ENCODE assay signal across 1 cellular context in the genomic region with DNA sequence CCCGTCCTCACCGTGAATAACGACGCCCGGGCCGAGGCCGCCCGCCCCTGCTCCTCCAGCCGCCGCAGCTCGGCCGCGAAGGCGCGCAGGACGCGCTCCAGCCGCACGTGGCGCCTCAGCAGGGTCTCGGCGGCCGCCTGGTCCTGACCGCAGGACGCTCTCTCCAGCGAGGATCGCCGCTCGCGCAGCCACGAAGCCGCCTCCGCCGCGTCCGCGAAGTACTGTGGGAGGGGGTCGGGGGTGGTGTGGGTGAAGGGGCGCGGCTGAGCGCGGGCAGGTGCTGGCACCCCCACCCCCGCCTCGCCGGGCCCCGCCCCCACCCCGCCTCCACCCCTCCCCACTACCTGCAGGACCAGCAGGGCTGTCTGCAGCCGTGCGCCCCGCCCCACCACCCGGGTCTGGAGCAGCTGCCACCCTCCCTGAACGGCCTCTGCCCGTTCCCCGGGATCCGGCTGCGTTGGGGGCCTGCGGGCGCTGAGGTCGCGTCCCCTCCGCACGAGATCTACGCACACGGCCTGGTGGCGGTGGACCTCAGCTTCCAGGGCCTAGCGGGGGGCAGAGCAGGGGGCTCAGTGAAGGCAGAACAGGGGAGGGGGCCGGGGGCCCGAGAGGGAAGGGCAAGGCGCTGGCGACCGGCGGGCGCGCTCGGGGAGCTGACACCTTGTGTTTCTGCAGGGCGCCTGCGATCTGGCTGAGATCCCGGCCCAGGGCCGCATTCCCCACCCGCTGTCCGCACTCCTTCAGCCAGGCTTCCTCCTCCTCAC.
TF ChIP-seq lines count a peak whose summit lies in the region.

No MANE protein-coding gene starts in this region.

TF ChIP-seq in WTC11, 78 proteins besides CTCF, POLR2A, EP300 and RAD21 (continued from another document and continues in another):
- TF ChIP-seq NFYB (CRISPR knock-in tag; conservative IDR thresholded peaks at IDR 0.05; ENCODE audit: low read depth), result no peak; the same call in 1 of the 2 replicates
- TF ChIP-seq ELF4 (CRISPR knock-in tag; IDR thresholded peaks at IDR 0.05; ENCODE audit: low read depth), result peak; percentile 77; the same call in 1 of the 2 replicates
- no peak for TF ChIP-seq MXD4 (CRISPR knock-in tag; IDR thresholded peaks at IDR 0.05; ENCODE audit: borderline replicate concordance)
- TF ChIP-seq, protein P1, sequence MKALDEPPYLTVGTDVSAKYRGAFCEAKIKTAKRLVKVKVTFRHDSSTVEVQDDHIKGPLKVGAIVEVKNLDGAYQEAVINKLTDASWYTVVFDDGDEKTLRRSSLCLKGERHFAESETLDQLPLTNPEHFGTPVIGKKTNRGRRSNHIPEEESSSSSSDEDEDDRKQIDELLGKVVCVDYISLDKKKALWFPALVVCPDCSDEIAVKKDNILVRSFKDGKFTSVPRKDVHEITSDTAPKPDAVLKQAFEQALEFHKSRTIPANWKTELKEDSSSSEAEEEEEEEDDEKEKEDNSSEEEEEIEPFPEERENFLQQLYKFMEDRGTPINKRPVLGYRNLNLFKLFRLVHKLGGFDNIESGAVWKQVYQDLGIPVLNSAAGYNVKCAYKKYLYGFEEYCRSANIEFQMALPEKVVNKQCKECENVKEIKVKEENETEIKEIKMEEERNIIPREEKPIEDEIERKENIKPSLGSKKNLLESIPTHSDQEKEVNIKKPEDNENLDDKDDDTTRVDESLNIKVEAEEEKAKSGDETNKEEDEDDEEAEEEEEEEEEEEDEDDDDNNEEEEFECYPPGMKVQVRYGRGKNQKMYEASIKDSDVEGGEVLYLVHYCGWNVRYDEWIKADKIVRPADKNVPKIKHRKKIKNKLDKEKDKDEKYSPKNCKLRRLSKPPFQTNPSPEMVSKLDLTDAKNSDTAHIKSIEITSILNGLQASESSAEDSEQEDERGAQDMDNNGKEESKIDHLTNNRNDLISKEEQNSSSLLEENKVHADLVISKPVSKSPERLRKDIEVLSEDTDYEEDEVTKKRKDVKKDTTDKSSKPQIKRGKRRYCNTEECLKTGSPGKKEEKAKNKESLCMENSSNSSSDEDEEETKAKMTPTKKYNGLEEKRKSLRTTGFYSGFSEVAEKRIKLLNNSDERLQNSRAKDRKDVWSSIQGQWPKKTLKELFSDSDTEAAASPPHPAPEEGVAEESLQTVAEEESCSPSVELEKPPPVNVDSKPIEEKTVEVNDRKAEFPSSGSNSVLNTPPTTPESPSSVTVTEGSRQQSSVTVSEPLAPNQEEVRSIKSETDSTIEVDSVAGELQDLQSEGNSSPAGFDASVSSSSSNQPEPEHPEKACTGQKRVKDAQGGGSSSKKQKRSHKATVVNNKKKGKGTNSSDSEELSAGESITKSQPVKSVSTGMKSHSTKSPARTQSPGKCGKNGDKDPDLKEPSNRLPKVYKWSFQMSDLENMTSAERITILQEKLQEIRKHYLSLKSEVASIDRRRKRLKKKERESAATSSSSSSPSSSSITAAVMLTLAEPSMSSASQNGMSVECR (CRISPR knock-in tag; IDR thresholded peaks at IDR 0.05; ENCODE audit: borderline replicate concordance), result peak; percentile 65
- TF ChIP-seq, protein P2, sequence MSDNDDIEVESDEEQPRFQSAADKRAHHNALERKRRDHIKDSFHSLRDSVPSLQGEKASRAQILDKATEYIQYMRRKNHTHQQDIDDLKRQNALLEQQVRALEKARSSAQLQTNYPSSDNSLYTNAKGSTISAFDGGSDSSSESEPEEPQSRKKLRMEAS (CRISPR knock-in tag; IDR thresholded peaks at IDR 0.05), result peak; percentile 97
- TF ChIP-seq, protein P3, sequence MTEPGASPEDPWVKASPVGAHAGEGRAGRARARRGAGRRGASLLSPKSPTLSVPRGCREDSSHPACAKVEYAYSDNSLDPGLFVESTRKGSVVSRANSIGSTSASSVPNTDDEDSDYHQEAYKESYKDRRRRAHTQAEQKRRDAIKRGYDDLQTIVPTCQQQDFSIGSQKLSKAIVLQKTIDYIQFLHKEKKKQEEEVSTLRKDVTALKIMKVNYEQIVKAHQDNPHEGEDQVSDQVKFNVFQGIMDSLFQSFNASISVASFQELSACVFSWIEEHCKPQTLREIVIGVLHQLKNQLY (CRISPR knock-in tag; IDR thresholded peaks at IDR 0.05), result 0 out of 2 replicates have a peak, but pooled peaks have one; percentile 42
- TF ChIP-seq ZNF317 (CRISPR knock-in tag; IDR thresholded peaks at IDR 0.05; ENCODE audit: borderline replicate concordance, low read depth), result peak; percentile 63; the same call in 1 of the 2 replicates
- TF ChIP-seq, protein P4, sequence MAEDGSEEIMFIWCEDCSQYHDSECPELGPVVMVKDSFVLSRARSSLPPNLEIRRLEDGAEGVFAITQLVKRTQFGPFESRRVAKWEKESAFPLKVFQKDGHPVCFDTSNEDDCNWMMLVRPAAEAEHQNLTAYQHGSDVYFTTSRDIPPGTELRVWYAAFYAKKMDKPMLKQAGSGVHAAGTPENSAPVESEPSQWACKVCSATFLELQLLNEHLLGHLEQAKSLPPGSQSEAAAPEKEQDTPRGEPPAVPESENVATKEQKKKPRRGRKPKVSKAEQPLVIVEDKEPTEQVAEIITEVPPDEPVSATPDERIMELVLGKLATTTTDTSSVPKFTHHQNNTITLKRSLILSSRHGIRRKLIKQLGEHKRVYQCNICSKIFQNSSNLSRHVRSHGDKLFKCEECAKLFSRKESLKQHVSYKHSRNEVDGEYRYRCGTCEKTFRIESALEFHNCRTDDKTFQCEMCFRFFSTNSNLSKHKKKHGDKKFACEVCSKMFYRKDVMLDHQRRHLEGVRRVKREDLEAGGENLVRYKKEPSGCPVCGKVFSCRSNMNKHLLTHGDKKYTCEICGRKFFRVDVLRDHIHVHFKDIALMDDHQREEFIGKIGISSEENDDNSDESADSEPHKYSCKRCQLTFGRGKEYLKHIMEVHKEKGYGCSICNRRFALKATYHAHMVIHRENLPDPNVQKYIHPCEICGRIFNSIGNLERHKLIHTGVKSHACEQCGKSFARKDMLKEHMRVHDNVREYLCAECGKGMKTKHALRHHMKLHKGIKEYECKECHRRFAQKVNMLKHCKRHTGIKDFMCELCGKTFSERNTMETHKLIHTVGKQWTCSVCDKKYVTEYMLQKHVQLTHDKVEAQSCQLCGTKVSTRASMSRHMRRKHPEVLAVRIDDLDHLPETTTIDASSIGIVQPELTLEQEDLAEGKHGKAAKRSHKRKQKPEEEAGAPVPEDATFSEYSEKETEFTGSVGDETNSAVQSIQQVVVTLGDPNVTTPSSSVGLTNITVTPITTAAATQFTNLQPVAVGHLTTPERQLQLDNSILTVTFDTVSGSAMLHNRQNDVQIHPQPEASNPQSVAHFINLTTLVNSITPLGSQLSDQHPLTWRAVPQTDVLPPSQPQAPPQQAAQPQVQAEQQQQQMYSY (CRISPR knock-in tag; IDR thresholded peaks at IDR 0.05), result peak; percentile 67
- TF ChIP-seq, protein P5, sequence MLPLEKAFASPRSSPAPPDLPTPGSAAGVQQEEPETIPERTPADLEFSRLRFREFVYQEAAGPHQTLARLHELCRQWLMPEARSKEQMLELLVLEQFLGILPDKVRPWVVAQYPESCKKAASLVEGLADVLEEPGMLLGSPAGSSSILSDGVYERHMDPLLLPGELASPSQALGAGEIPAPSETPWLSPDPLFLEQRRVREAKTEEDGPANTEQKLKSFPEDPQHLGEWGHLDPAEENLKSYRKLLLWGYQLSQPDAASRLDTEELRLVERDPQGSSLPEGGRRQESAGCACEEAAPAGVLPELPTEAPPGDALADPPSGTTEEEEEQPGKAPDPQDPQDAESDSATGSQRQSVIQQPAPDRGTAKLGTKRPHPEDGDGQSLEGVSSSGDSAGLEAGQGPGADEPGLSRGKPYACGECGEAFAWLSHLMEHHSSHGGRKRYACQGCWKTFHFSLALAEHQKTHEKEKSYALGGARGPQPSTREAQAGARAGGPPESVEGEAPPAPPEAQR (CRISPR knock-in tag; IDR thresholded peaks at IDR 0.05), result no peak
- peak; percentile 65; the same call in 1 of the 2 replicates for TF ChIP-seq NR2C2 (CRISPR knock-in tag; IDR thresholded peaks at IDR 0.05)
- TF ChIP-seq, protein P6, sequence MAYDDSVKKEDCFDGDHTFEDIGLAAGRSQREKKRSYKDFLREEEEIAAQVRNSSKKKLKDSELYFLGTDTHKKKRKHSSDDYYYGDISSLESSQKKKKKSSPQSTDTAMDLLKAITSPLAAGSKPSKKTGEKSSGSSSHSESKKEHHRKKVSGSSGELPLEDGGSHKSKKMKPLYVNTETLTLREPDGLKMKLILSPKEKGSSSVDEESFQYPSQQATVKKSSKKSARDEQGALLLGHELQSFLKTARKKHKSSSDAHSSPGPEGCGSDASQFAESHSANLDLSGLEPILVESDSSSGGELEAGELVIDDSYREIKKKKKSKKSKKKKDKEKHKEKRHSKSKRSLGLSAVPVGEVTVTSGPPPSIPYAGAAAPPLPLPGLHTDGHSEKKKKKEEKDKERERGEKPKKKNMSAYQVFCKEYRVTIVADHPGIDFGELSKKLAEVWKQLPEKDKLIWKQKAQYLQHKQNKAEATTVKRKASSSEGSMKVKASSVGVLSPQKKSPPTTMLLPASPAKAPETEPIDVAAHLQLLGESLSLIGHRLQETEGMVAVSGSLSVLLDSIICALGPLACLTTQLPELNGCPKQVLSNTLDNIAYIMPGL (CRISPR knock-in tag; IDR thresholded peaks at IDR 0.05), result 0 out of 2 replicates have a peak, but pooled peaks have one; percentile 53
- no peak for TF ChIP-seq IRF2 (CRISPR knock-in tag; IDR thresholded peaks at IDR 0.05; ENCODE audit: borderline replicate concordance, low read depth)
- TF ChIP-seq ZBTB21 (CRISPR knock-in tag; IDR thresholded peaks at IDR 0.05; ENCODE audit: borderline replicate concordance), result peak; percentile 76; the same call in 1 of the 2 replicates
- TF ChIP-seq, protein P7, sequence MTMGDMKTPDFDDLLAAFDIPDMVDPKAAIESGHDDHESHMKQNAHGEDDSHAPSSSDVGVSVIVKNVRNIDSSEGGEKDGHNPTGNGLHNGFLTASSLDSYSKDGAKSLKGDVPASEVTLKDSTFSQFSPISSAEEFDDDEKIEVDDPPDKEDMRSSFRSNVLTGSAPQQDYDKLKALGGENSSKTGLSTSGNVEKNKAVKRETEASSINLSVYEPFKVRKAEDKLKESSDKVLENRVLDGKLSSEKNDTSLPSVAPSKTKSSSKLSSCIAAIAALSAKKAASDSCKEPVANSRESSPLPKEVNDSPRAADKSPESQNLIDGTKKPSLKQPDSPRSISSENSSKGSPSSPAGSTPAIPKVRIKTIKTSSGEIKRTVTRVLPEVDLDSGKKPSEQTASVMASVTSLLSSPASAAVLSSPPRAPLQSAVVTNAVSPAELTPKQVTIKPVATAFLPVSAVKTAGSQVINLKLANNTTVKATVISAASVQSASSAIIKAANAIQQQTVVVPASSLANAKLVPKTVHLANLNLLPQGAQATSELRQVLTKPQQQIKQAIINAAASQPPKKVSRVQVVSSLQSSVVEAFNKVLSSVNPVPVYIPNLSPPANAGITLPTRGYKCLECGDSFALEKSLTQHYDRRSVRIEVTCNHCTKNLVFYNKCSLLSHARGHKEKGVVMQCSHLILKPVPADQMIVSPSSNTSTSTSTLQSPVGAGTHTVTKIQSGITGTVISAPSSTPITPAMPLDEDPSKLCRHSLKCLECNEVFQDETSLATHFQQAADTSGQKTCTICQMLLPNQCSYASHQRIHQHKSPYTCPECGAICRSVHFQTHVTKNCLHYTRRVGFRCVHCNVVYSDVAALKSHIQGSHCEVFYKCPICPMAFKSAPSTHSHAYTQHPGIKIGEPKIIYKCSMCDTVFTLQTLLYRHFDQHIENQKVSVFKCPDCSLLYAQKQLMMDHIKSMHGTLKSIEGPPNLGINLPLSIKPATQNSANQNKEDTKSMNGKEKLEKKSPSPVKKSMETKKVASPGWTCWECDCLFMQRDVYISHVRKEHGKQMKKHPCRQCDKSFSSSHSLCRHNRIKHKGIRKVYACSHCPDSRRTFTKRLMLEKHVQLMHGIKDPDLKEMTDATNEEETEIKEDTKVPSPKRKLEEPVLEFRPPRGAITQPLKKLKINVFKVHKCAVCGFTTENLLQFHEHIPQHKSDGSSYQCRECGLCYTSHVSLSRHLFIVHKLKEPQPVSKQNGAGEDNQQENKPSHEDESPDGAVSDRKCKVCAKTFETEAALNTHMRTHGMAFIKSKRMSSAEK (CRISPR knock-in tag; IDR thresholded peaks at IDR 0.05; ENCODE audit: borderline replicate concordance), result no peak
- no peak for TF ChIP-seq NR1H2 (CRISPR knock-in tag; IDR thresholded peaks at IDR 0.05)
- TF ChIP-seq JAZF1 (CRISPR knock-in tag; IDR thresholded peaks at IDR 0.05), result no peak
- TF ChIP-seq GRHL2 (CRISPR knock-in tag; IDR thresholded peaks at IDR 0.05; ENCODE audit: insufficient replicate concordance, severe bottlenecking), result no peak
- peak; percentile 84 for TF ChIP-seq SMAD3 (CRISPR knock-in tag; IDR thresholded peaks at IDR 0.05; ENCODE audit: borderline replicate concordance)
- no peak for TF ChIP-seq OVOL2 (CRISPR knock-in tag; IDR thresholded peaks at IDR 0.05; ENCODE audit: borderline replicate concordance)
- TF ChIP-seq, protein P8, sequence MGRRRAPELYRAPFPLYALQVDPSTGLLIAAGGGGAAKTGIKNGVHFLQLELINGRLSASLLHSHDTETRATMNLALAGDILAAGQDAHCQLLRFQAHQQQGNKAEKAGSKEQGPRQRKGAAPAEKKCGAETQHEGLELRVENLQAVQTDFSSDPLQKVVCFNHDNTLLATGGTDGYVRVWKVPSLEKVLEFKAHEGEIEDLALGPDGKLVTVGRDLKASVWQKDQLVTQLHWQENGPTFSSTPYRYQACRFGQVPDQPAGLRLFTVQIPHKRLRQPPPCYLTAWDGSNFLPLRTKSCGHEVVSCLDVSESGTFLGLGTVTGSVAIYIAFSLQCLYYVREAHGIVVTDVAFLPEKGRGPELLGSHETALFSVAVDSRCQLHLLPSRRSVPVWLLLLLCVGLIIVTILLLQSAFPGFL (CRISPR knock-in tag; IDR thresholded peaks at IDR 0.05; ENCODE audit: borderline replicate concordance), result no peak
- peak; percentile 95 for TF ChIP-seq NFE2L1 (CRISPR knock-in tag; IDR thresholded peaks at IDR 0.05)
- peak; percentile 95 for TF ChIP-seq ZNF219 (CRISPR knock-in tag; IDR thresholded peaks at IDR 0.05; ENCODE audit: borderline replicate concordance)
- peak; percentile 51; the same call in 1 of the 2 replicates for TF ChIP-seq ZNF263 (CRISPR knock-in tag; IDR thresholded peaks at IDR 0.05; ENCODE audit: low read depth)
- peak; percentile 95 for TF ChIP-seq TCF7 (CRISPR knock-in tag; IDR thresholded peaks at IDR 0.05; ENCODE audit: low read depth)
- TF ChIP-seq TEAD4 (CRISPR knock-in tag; IDR thresholded peaks at IDR 0.05), result peak; percentile 79; the same call in 1 of the 2 replicates
- TF ChIP-seq, protein P9, sequence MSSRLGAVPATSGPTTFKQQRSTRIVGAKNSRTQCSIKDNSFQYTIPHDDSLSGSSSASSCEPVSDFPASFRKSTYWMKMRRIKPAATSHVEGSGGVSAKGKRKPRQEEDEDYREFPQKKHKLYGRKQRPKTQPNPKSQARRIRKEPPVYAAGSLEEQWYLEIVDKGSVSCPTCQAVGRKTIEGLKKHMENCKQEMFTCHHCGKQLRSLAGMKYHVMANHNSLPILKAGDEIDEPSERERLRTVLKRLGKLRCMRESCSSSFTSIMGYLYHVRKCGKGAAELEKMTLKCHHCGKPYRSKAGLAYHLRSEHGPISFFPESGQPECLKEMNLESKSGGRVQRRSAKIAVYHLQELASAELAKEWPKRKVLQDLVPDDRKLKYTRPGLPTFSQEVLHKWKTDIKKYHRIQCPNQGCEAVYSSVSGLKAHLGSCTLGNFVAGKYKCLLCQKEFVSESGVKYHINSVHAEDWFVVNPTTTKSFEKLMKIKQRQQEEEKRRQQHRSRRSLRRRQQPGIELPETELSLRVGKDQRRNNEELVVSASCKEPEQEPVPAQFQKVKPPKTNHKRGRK (CRISPR knock-in tag; IDR thresholded peaks at IDR 0.05; ENCODE audit: borderline replicate concordance), result no peak
- peak; percentile 96 for TF ChIP-seq ESRRA (CRISPR knock-in tag; IDR thresholded peaks at IDR 0.05; ENCODE audit: borderline replicate concordance)
- peak; percentile 95 for TF ChIP-seq FOXK1 (CRISPR knock-in tag; IDR thresholded peaks at IDR 0.05)
- peak; percentile 91; the same call in 1 of the 2 replicates for TF ChIP-seq ZNF138 (CRISPR knock-in tag; conservative IDR thresholded peaks at IDR 0.05)
